10 cellular contexts compared by ENCODE assay signal in genomic region chr4:169115897-169116254, GRCh38.
DNase-seq lines count a peak whose midpoint lies in the region; ATAC-seq, FAIRE-seq and TF ChIP-seq lines count a peak whose summit lies in the region.
"Had no signal": no experiment of that assay in that cellular context is flagged by ENCODE, and none has a peak within 500 bp of the region (broad histone marks: within the 10 kb centered on the region; RNA-seq: fewer than 3 reads in every experiment).

No MANE protein-coding gene starts in this region.

- H3K79me2 ChIP-seq in GM12878 (ENCODE audit: control insufficient read depth, insufficient read depth, low read length) (no peaks in the 10 kb centered on the region), mesendoderm (ENCODE audit: control insufficient read depth, insufficient read depth, low read length) (no peaks in the 10 kb centered on the region)

- H2AK5ac ChIP-seq in IMR-90 (ENCODE audit: low read depth, low read length) (peak overlapping the region; percentile 88), mesendoderm (ENCODE audit: low read length) (no peak overlapping the region)

- H2BK15ac ChIP-seq in IMR-90 (ENCODE audit: low read depth, low read length) (peak overlapping the region; percentile 33; the same call in 1 of the 3 replicates), mesendoderm (replicated peaks; ENCODE audit: low read depth) (no peak overlapping the region)

- POLR2A ChIA-PET in IMR-90 (lab: Charles Lee; ENCODE audit: unreplicated experiment), result no interaction called here
- POLR2A ChIA-PET in GM12878 (lab: Charles Lee), result no interaction called here

- H4K91ac ChIP-seq in IMR-90 (ENCODE audit: insufficient read depth, low read depth, low read length), result peak overlapping the region; percentile 72; the same call in 1 of the 2 replicates

- H3K9me1 ChIP-seq in IMR-90 (ENCODE audit: insufficient read depth, low read length), result peaks cover 23% of the 10 kb centered on the region

- peak overlapping the region; percentile 90 for H2BK5ac ChIP-seq in IMR-90 (ENCODE audit: low read depth, low read length, poor library complexity, severe bottlenecking)
- no peak overlapping the region for H2BK5ac ChIP-seq in mesendoderm (ENCODE audit: low read length)

- intact Hi-C loops in IMR-90 (cut with micrococcal nuclease) (loop anchor here (2.0 to 5.0 kb wide), 3 partner anchors 104 to 194 kb away; partner anchors contain the start of gene CBR4), GM12878 (cut with micrococcal nuclease; ENCODE audit: unreplicated experiment) (no loop called here), thyroid gland (cut with DNase I) (no loop called here)
- intact Hi-C loops in activated T-helper 2 cell treated with anti-CD3 and anti-CD28 coated beads, Interferon-gamma antibody, Interleukin-2, Interleukin-4, amounts not matched to agents 10 μg/mL and 5 μg/mL and 100 μg/mL, durations not matched to agents 14 hours and 24 hours and 36 hours (cut with micrococcal nuclease), result no loop called here

- peak; percentile 97 for ATAC-seq in IMR-90 (ENCODE audit: low read depth)
- peak; percentile 40 for ATAC-seq in GM12878
- no peak for ATAC-seq in HG02840 (IDR thresholded peaks at IDR 0.05; ENCODE audit: low FRiP score, unreplicated experiment)

- H3K4me3 Mint-ChIP-seq in activated T-helper 2 cell treated with anti-CD3 and anti-CD28 coated beads, Interferon-gamma antibody, Interleukin-2, Interleukin-4, amounts not matched to agents 10 μg/mL and 5 μg/mL and 100 μg/mL, durations not matched to agents 14 hours and 24 hours and 36 hours (ENCODE audit: low read depth), result no peak overlapping the region
- H3K4me3 Mint-ChIP-seq: dendritic cell treated with granulocyte-macrophage colony-stimulating factor and Interleukin-4, amounts not matched to agents 40 ng/mL and 50 ng/mL, for 4 days; stimulated activated naive B cell treated with anti-CD40 and anti-IgM and Interleukin-4, amounts not matched to agents 10 μg/mL and 1 μg/mL and 100 μg/mL, for 72 hours had no signal

- FAIRE-seq in GM12878 (lab: Jason Lieb, UNC), result no peak

- RAD21 ChIA-PET in GM12878 (lab: Charles Lee; ENCODE audit: unreplicated experiment), result interaction anchor here (1.1 kb wide), 2 partner anchors 18 to 322 kb away, joined by 3 to 4 read pairs; no protein-coding TSS in a partner anchor

- H3K27ac ChIP-seq in IMR-90 (ENCODE audit: insufficient read depth, low read length) (peak overlapping the region; percentile 71; the same call in 1 of the 2 replicates), GM12878 (ENCODE audit: control insufficient read depth, insufficient read depth) (no peak overlapping the region), mesendoderm (ENCODE audit: low read depth, low read length) (no peak overlapping the region), thyroid gland (no peak overlapping the region)

- H3K4ac ChIP-seq in IMR-90 (ENCODE audit: low read depth, low read length), result peak overlapping the region; percentile 93
- H3K4ac ChIP-seq in mesendoderm (ENCODE audit: low read depth, low read length), result no peak overlapping the region

- H3K4me2 ChIP-seq in IMR-90 (ENCODE audit: low read depth, low read length), result peak overlapping the region; percentile 23; the same call in 1 of the 2 replicates
- no peak overlapping the region for H3K4me2 ChIP-seq in GM12878 (ENCODE audit: control insufficient read depth, insufficient read depth)
- H3K4me2 ChIP-seq in mesendoderm (ENCODE audit: low read length), result no peak overlapping the region

- H3K4me1 ChIP-seq in IMR-90 (ENCODE audit: control insufficient read depth, insufficient read depth, low read length) (peaks cover 18% of the 10 kb centered on the region), GM12878 (ENCODE audit: control insufficient read depth, insufficient read depth, low read length) (no peaks in the 10 kb centered on the region), mesendoderm (ENCODE audit: control insufficient read depth, low read depth, low read length) (no peaks in the 10 kb centered on the region), thyroid gland (no peaks in the 10 kb centered on the region)

- H2BK120ac ChIP-seq in IMR-90 (ENCODE audit: low read depth, low read length) (peak overlapping the region; percentile 96), mesendoderm (ENCODE audit: low read depth, low read length) (no peak overlapping the region)

- TF ChIP-seq CTCF in IMR-90 (conservative IDR thresholded peaks at IDR 0.05; ENCODE audit: low read depth, low read length), result peak; percentile 49
- no peak; a peak in 1 of 6 replicates for TF ChIP-seq CTCF in GM12878 (IDR thresholded peaks at IDR 0.05 in 2 of 3, conservative IDR thresholded peaks at IDR 0.05 in 1 of 3; ENCODE audit: control insufficient read depth in 2 of 3, extremely low read depth in 1 of 3, insufficient read depth in 1 of 3, low read depth in 3 of 3, low read length in 3 of 3)
- TF ChIP-seq CTCF in thyroid gland (IDR thresholded peaks at IDR 0.05), result no peak

- H3K36me3 ChIP-seq in IMR-90 (ENCODE audit: control insufficient read depth, insufficient read depth, low read length) (peaks cover 14% of the 10 kb centered on the region), GM12878 (ENCODE audit: control insufficient read depth in 2 of 2, insufficient read depth in 2 of 2, low read length in 1 of 2) (peaks cover 3 to 9% of the 10 kb centered on the region in 2 experiments; a peak in 3 of 4 replicates), mesendoderm (ENCODE audit: control insufficient read depth, insufficient read depth, low read length) (peaks cover 2% of the 10 kb centered on the region), thyroid gland (peaks cover 23 to 25% of the 10 kb centered on the region in 2 donors)

- in situ Hi-C loops in IMR-90 (cut with MboI; ENCODE audit: low sequenced_read_pairs), result no loop called here
- in situ Hi-C loops in GM12878 (cut with MboI), result no loop called here

- H3K4me1 Mint-ChIP-seq in activated T-helper 2 cell treated with anti-CD3 and anti-CD28 coated beads, Interferon-gamma antibody, Interleukin-2, Interleukin-4, amounts not matched to agents 10 μg/mL and 5 μg/mL and 100 μg/mL, durations not matched to agents 14 hours and 24 hours and 36 hours (ENCODE audit: low read depth), result peaks cover 5% of the 10 kb centered on the region
- H3K4me1 Mint-ChIP-seq: stimulated activated naive B cell treated with anti-CD40 and anti-IgM and Interleukin-4, amounts not matched to agents 10 μg/mL and 1 μg/mL and 100 μg/mL, for 72 hours had no signal

- peak overlapping the region; percentile 77 for H3K14ac ChIP-seq in IMR-90 (replicated peaks; ENCODE audit: low read depth, low read length)

- H3K27me3 Mint-ChIP-seq in activated T-helper 2 cell treated with anti-CD3 and anti-CD28 coated beads, Interferon-gamma antibody, Interleukin-2, Interleukin-4, amounts not matched to agents 10 μg/mL and 5 μg/mL and 100 μg/mL, durations not matched to agents 14 hours and 24 hours and 36 hours (ENCODE audit: low read depth), result no peaks in the 10 kb centered on the region
- H3K27me3 Mint-ChIP-seq: dendritic cell treated with granulocyte-macrophage colony-stimulating factor and Interleukin-4, amounts not matched to agents 40 ng/mL and 50 ng/mL, for 4 days; stimulated activated naive B cell treated with anti-CD40 and anti-IgM and Interleukin-4, amounts not matched to agents 10 μg/mL and 1 μg/mL and 100 μg/mL, for 72 hours had no signal

- dilution Hi-C loops in IMR-90 (cut with HindIII; ENCODE audit: low sequenced_read_pairs, unreplicated experiment), result no loop called here

- peaks cover 13 to 41% of the 10 kb centered on the region in 2 experiments; a peak in 3 of 4 replicates for H3K79me1 ChIP-seq in IMR-90 (ENCODE audit: low read depth in 1 of 2, low read length in 2 of 2)
- H3K79me1 ChIP-seq in mesendoderm (ENCODE audit: low read length), result no peaks in the 10 kb centered on the region

- peak overlapping the region; percentile 18 for H2AFZ ChIP-seq in IMR-90 (replicated peaks; ENCODE audit: low read length, poor library complexity)
- H2AFZ ChIP-seq in GM12878 (ENCODE audit: control insufficient read depth, low read depth, low read length), result no peak overlapping the region

- H3K23ac ChIP-seq in IMR-90 (ENCODE audit: low read depth, low read length), result 0 out of 2 replicates have a peak overlapping the region, but pooled peaks have one; percentile 70
- no peak overlapping the region for H3K23ac ChIP-seq in mesendoderm (ENCODE audit: low read length)

- WGBS in IMR-90 (ENCODE audit: extremely low coverage in 2 of 2, insufficient read length in 1 of 2), 2 experiments, result no CpG with 5 or more reads among the region's 4 CpGs
- 43% methylated on average over 4 of the region's 4 CpGs for WGBS in GM12878 (ENCODE audit: insufficient coverage, insufficient replicate concordance, low lambda C conversion rate, missing lambda C conversion rate)
- no CpG with 5 or more reads among the region's 4 CpGs for whole genome bisulfite sequencing in mesendoderm (ENCODE audit: extremely low coverage, insufficient coverage, low lambda C conversion rate)
- WGBS in thyroid gland, 2 donors, result 62 to 64% methylated on average over 4 of the region's 4 CpGs

- H3K56ac ChIP-seq in IMR-90 (ENCODE audit: extremely low read depth, insufficient read depth, low read length) (0 out of 2 replicates have a peak overlapping the region, but pooled peaks have one; percentile 5), mesendoderm (ENCODE audit: low read length) (no peak overlapping the region)

- peak; percentile 34; the same call in 1 of the 2 replicates for TF ChIP-seq POLR2A in IMR-90 (IDR thresholded peaks at IDR 0.05; ENCODE audit: low read depth, low read length)
- no peak for TF ChIP-seq POLR2A in GM12878 (IDR thresholded peaks at IDR 0.05; ENCODE audit: low read depth, low read length)
- TF ChIP-seq POLR2A in thyroid gland (IDR thresholded peaks at IDR 0.05), result no peak

- DNase-seq in COLO668 (lab: John Stamatoyannopoulos, UW; ENCODE audit: unreplicated experiment), result peak; percentile 71
- peak; percentile 99 for DNase-seq in IMR-90
- no peak for DNase-seq in GM12878 (ENCODE audit: low read depth, low spot score)
- DNase-seq in mesendoderm, result peak; percentile 66
- DNase-seq in thyroid gland, result no peak
- DNase-seq in activated T-helper 2 cell treated with anti-CD3 and anti-CD28 coated beads, Interferon-gamma antibody, Interleukin-2, Interleukin-4, amounts not matched to agents 10 μg/mL and 5 μg/mL and 100 μg/mL, durations not matched to agents 14 hours and 24 hours and 36 hours (ENCODE audit: low spot score), result no peak
- no peak for DNase-seq in inferior parietal cortex (ENCODE audit: extremely low spot score)
- DNase-seq: stimulated activated naive B cell treated with anti-CD40 and anti-IgM and Interleukin-4, amounts not matched to agents 10 μg/mL and 1 μg/mL and 100 μg/mL, for 72 hours had no signal

- peak overlapping the region; percentile 74; the same call in 1 of the 2 replicates for H2BK20ac ChIP-seq in IMR-90 (ENCODE audit: low read depth, low read length)

- no peaks in the 10 kb centered on the region for H3K36me3 Mint-ChIP-seq in activated T-helper 2 cell treated with anti-CD3 and anti-CD28 coated beads, Interferon-gamma antibody, Interleukin-2, Interleukin-4, amounts not matched to agents 10 μg/mL and 5 μg/mL and 100 μg/mL, durations not matched to agents 14 hours and 24 hours and 36 hours (ENCODE audit: low read depth)
- H3K36me3 Mint-ChIP-seq: stimulated activated naive B cell treated with anti-CD40 and anti-IgM and Interleukin-4, amounts not matched to agents 10 μg/mL and 1 μg/mL and 100 μg/mL, for 72 hours had no signal

- SMC1A ChIA-PET in GM12878 (lab: Charles Lee; ENCODE audit: uncharacterized antibody, unreplicated experiment), result interaction anchor here (0.6 to 1.2 kb wide), 5 partner anchors 18 to 406 kb away, joined by 3 to 4 read pairs (median 3); no protein-coding TSS in a partner anchor

- H3K18ac ChIP-seq in IMR-90 (ENCODE audit: low read depth, low read length) (peak overlapping the region; percentile 39; the same call in 1 of the 2 replicates), mesendoderm (ENCODE audit: low read length) (no peak overlapping the region)

- H3K9me3 ChIP-seq in IMR-90 (ENCODE audit: control insufficient read depth, insufficient read depth, low read length), result no peaks in the 10 kb centered on the region
- no peaks in the 10 kb centered on the region for H3K9me3 ChIP-seq in GM12878 (replicated peaks; ENCODE audit: control insufficient read depth, insufficient read depth, low read length)
- H3K9me3 ChIP-seq in thyroid gland, result no peaks in the 10 kb centered on the region

- TF ChIP-seq EP300 in GM12878 (IDR thresholded peaks at IDR 0.05; ENCODE audit: borderline replicate concordance in 1 of 2, control insufficient read depth in 1 of 2, low read depth in 2 of 2, low read length in 2 of 2), result no peak

- H4K5ac ChIP-seq in IMR-90 (ENCODE audit: low read depth, low read length), result no peak overlapping the region
- H4K5ac ChIP-seq in mesendoderm (ENCODE audit: low read length), result no peak overlapping the region

- no peak overlapping the region for H3K4me3 ChIP-seq in IMR-90 (ENCODE audit: insufficient read depth, low read depth, low read length)
- no peak overlapping the region for H3K4me3 ChIP-seq in GM12878
- no peak overlapping the region for H3K4me3 ChIP-seq in mesendoderm (ENCODE audit: low read length)
- H3K4me3 ChIP-seq in thyroid gland (replicated peaks in 1 of 3), result no peak overlapping the region

- no peak overlapping the region for H2AK9ac ChIP-seq in IMR-90 (replicated peaks; ENCODE audit: low read depth, low read length, poor library complexity)

- TF ChIP-seq RAD21 in IMR-90 (IDR thresholded peaks at IDR 0.05; ENCODE audit: low read length) (peak; percentile 60), GM12878 (IDR thresholded peaks at IDR 0.05; ENCODE audit: insufficient read depth, low read depth, low read length) (no peak)

- CTCF ChIA-PET in IMR-90 (lab: Yijun Ruan, JAX), result interaction anchor here (0.7 to 1.3 kb wide), 5 partner anchors 36 to 156 kb away, joined by 3 to 6 read pairs (median 3); no protein-coding TSS in a partner anchor
- CTCF ChIA-PET in GM12878 (lab: Yijun Ruan, JAX), result interaction anchor here (1.0 to 1.5 kb wide), 3 partner anchors 121 to 370 kb away, joined by 3 to 6 read pairs (median 4); no protein-coding TSS in a partner anchor

- H3K9me3 Mint-ChIP-seq in activated T-helper 2 cell treated with anti-CD3 and anti-CD28 coated beads, Interferon-gamma antibody, Interleukin-2, Interleukin-4, amounts not matched to agents 10 μg/mL and 5 μg/mL and 100 μg/mL, durations not matched to agents 14 hours and 24 hours and 36 hours, result no peaks in the 10 kb centered on the region
- H3K9me3 Mint-ChIP-seq: dendritic cell treated with granulocyte-macrophage colony-stimulating factor and Interleukin-4, amounts not matched to agents 40 ng/mL and 50 ng/mL, for 4 days; stimulated activated naive B cell treated with anti-CD40 and anti-IgM and Interleukin-4, amounts not matched to agents 10 μg/mL and 1 μg/mL and 100 μg/mL, for 72 hours had no signal

- H3K9ac ChIP-seq in IMR-90 (ENCODE audit: low read depth, low read length) (no peak overlapping the region), GM12878 (ENCODE audit: control insufficient read depth, insufficient read depth, low read length) (no peak overlapping the region), mesendoderm (ENCODE audit: low read length) (no peak overlapping the region)

- BruUV-seq in IMR-90 (replicated peaks; lab: Mats Ljungman, UMichigan) (no TSS peak), GM12878 (replicated peaks; lab: Mats Ljungman, UMichigan) (no TSS peak)

- no peak overlapping the region for H3K27ac Mint-ChIP-seq in activated T-helper 2 cell treated with anti-CD3 and anti-CD28 coated beads, Interferon-gamma antibody, Interleukin-2, Interleukin-4, amounts not matched to agents 10 μg/mL and 5 μg/mL and 100 μg/mL, durations not matched to agents 14 hours and 24 hours and 36 hours
- H3K27ac Mint-ChIP-seq: dendritic cell treated with granulocyte-macrophage colony-stimulating factor and Interleukin-4, amounts not matched to agents 40 ng/mL and 50 ng/mL, for 4 days; stimulated activated naive B cell treated with anti-CD40 and anti-IgM and Interleukin-4, amounts not matched to agents 10 μg/mL and 1 μg/mL and 100 μg/mL, for 72 hours had no signal

- H3K27me3 ChIP-seq in IMR-90 (ENCODE audit: control insufficient read depth, insufficient read depth, low read length), result no peaks in the 10 kb centered on the region
- H3K27me3 ChIP-seq in GM12878 (replicated peaks in 1 of 2; ENCODE audit: control insufficient read depth in 2 of 2, insufficient read depth in 2 of 2, low read length in 1 of 2), result no peaks in the 10 kb centered on the region
- H3K27me3 ChIP-seq in mesendoderm (ENCODE audit: insufficient read depth, low read length, poor library complexity), result no peaks in the 10 kb centered on the region
- no peaks in the 10 kb centered on the region for H3K27me3 ChIP-seq in thyroid gland

- H4K8ac ChIP-seq in IMR-90 (ENCODE audit: low read depth in 2 of 2, low read length in 2 of 2), result peak overlapping the region in 1 of 2 experiments; percentile 57; a peak in 2 of 4 replicates
- H4K8ac ChIP-seq in mesendoderm (ENCODE audit: low read depth, low read length), result no peak overlapping the region

- H4K20me1 ChIP-seq in IMR-90 (ENCODE audit: insufficient read depth, low read length) (peaks cover 8% of the 10 kb centered on the region; the same call in 1 of the 2 replicates), GM12878 (ENCODE audit: control insufficient read depth, insufficient read depth) (no peaks in the 10 kb centered on the region)

Comparison
In these comparisons a context has a peak if more than half of its experiments do, and no peak if none do; other contexts are left out.
1. DNase-seq: peak in COLO668 (single experiment), IMR-90 (single experiment) and mesendoderm (single experiment); none in GM12878 (single experiment), thyroid gland (0 of 2), activated T-helper 2 cell treated with anti-CD3 and anti-CD28 coated beads, Interferon-gamma antibody, Interleukin-2, Interleukin-4, amounts not matched to agents 10 μg/mL and 5 μg/mL and 100 μg/mL, durations not matched to agents 14 hours and 24 hours and 36 hours (single experiment) and inferior parietal cortex (single experiment).